Comparison of ENCODE assay signal across 12 cellular contexts in the genomic region with DNA sequence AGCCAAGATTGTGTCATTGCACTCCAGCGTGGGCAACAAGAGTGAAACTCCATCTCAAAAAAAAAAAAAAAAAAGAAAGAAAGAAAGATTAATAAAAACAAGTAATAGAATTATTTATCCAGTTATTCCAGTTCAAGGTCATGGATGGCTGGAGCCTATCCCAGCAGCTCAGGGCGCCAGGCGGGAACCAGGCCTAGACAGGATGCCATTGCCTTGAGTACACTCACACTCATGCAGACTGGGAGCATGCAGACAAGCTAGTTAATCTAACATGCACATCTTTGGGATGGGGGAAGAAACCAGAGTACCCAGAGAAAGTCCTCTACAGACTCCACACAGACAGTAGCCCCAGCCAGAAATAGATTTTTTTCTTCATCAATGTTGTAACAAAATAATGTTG. TPM values are rescaled to one million over a fixed set of nuclear protein-coding genes. Genes with fewer than 3 reads are reported as not detected.
DNase-seq lines count a peak whose midpoint lies in the region; ATAC-seq and TF ChIP-seq lines count a peak whose summit lies in the region.
"Had no signal": no experiment of that assay in that cellular context is flagged by ENCODE, and none has a peak within 500 bp of the region (broad histone marks: within the 10 kb centered on the region; RNA-seq: fewer than 3 reads in every experiment).

No MANE protein-coding gene starts in this region.

- H3K27me3 Mint-ChIP-seq in nephron (ENCODE audit: low read depth) = no peaks in the 10 kb centered on the region
- no peaks in the 10 kb centered on the region for H3K27me3 Mint-ChIP-seq in activated CD4-positive, alpha-beta memory T cell treated with anti-CD3 and anti-CD28 coated beads for 36 hours
- H3K27me3 Mint-ChIP-seq: activated naive CD8-positive, alpha-beta T cell treated with anti-CD3 and anti-CD28 coated beads for 36 hours had no signal

- no peaks in the 10 kb centered on the region for H3K36me3 ChIP-seq in left ventricle myocardium inferior

- H3K27me3 ChIP-seq in left ventricle myocardium inferior (ENCODE audit: low read depth) = no peaks in the 10 kb centered on the region

- DNase-seq in left ventricle myocardium inferior (no peak), Right ventricle myocardium superior (no peak), ureter (ENCODE audit: low spot score) (no peak)
- DNase-seq in activated CD4-positive, alpha-beta memory T cell treated with anti-CD3 and anti-CD28 coated beads for 36 hours = no peak
- DNase-seq: activated naive CD8-positive, alpha-beta T cell treated with anti-CD3 and anti-CD28 coated beads for 36 hours; NCI-H345 had no signal

- no peak for ATAC-seq in Right ventricle myocardium superior (ENCODE audit: poor library complexity)
- peak; percentile 87 for ATAC-seq in esophagus mucosa
- no peak for ATAC-seq in GM21447 (IDR thresholded peaks at IDR 0.05; ENCODE audit: unreplicated experiment)
- ATAC-seq in HG03457 (IDR thresholded peaks at IDR 0.05; ENCODE audit: unreplicated experiment) = no peak

- no peak overlapping the region for H3K4me3 ChIP-seq in left ventricle myocardium inferior

- CTCF ChIA-PET in activated CD4-positive, alpha-beta memory T cell treated with anti-CD3 and anti-CD28 coated beads for 36 hours (lab: Charles Lee) = interaction anchor here (1.2 to 3.5 kb wide), 2 partner anchors 7 to 31 kb away, joined by 4 to 14 read pairs; no protein-coding TSS in a partner anchor

- peaks cover 40% of the 10 kb centered on the region for H3K4me1 Mint-ChIP-seq in nephron
- H3K4me1 Mint-ChIP-seq in activated CD4-positive, alpha-beta memory T cell treated with anti-CD3 and anti-CD28 coated beads for 36 hours (ENCODE audit: low read depth) = peaks cover under 1% of the 10 kb centered on the region

- peak overlapping the region; percentile 78 to 85 (median 82) for H3K27ac Mint-ChIP-seq in nephron
- no peak overlapping the region for H3K27ac Mint-ChIP-seq in activated CD4-positive, alpha-beta memory T cell treated with anti-CD3 and anti-CD28 coated beads for 36 hours
- H3K27ac Mint-ChIP-seq: activated naive CD8-positive, alpha-beta T cell treated with anti-CD3 and anti-CD28 coated beads for 36 hours had no signal

- no peaks in the 10 kb centered on the region for H3K9me3 Mint-ChIP-seq in nephron
- H3K9me3 Mint-ChIP-seq in activated CD4-positive, alpha-beta memory T cell treated with anti-CD3 and anti-CD28 coated beads for 36 hours = no peaks in the 10 kb centered on the region
- H3K9me3 Mint-ChIP-seq: activated naive CD8-positive, alpha-beta T cell treated with anti-CD3 and anti-CD28 coated beads for 36 hours had no signal

- peaks cover 49% of the 10 kb centered on the region for H3K4me1 ChIP-seq in left ventricle myocardium inferior

- H3K4me3 Mint-ChIP-seq in nephron = peak overlapping the region in 2 of 3 experiments; percentile 20 to 37
- no peak overlapping the region for H3K4me3 Mint-ChIP-seq in activated CD4-positive, alpha-beta memory T cell treated with anti-CD3 and anti-CD28 coated beads for 36 hours
- H3K4me3 Mint-ChIP-seq: activated naive CD8-positive, alpha-beta T cell treated with anti-CD3 and anti-CD28 coated beads for 36 hours had no signal

- no peak for TF ChIP-seq CTCF in left ventricle myocardium inferior (IDR thresholded peaks at IDR 0.05; ENCODE audit: borderline replicate concordance)
- TF ChIP-seq CTCF in nephron (IDR thresholded peaks at IDR 0.05; ENCODE audit: unreplicated experiment in 3 of 3) = no peak

- H3K36me3 Mint-ChIP-seq in nephron (ENCODE audit: low read depth) = no peaks in the 10 kb centered on the region
- H3K36me3 Mint-ChIP-seq in activated CD4-positive, alpha-beta memory T cell treated with anti-CD3 and anti-CD28 coated beads for 36 hours = peaks cover under 1% of the 10 kb centered on the region
- H3K36me3 Mint-ChIP-seq: activated naive CD8-positive, alpha-beta T cell treated with anti-CD3 and anti-CD28 coated beads for 36 hours had no signal

- POLR2A ChIA-PET in activated CD4-positive, alpha-beta memory T cell treated with anti-CD3 and anti-CD28 coated beads for 36 hours (lab: Charles Lee) = no interaction called here

- intact Hi-C loops in left ventricle myocardium inferior (cut with micrococcal nuclease) = no loop called here
- intact Hi-C loops in Right ventricle myocardium superior (cut with DNase I) = no loop called here
- intact Hi-C loops in activated CD4-positive, alpha-beta memory T cell treated with anti-CD3 and anti-CD28 coated beads for 36 hours (cut with micrococcal nuclease) = no loop called here

- H3K27ac ChIP-seq in left ventricle myocardium inferior (replicated peaks) = peak overlapping the region; percentile 96

- no peaks in the 10 kb centered on the region for H3K9me3 ChIP-seq in left ventricle myocardium inferior (replicated peaks)

RNA-seq across cellular contexts. Expression of a gene that starts 17.9 kb away (rescaled TPM):
- total RNA-seq in left ventricle myocardium inferior = 2.8 TPM
- total RNA-seq in Right ventricle myocardium superior = 3.3 TPM
- total RNA-seq in esophagus mucosa = 9.6 TPM
- total RNA-seq in activated CD4-positive, alpha-beta memory T cell treated with anti-CD3 and anti-CD28 coated beads for 36 hours = 10 to 100 TPM; 42.4 to 45.5 TPM
- 11.5 TPM for total RNA-seq in ureter

RNA-seq across cellular contexts. Expression of a gene that starts 20.5 kb away (rescaled TPM):
- total RNA-seq in left ventricle myocardium inferior = not detected
- total RNA-seq in Right ventricle myocardium superior = 0.13 TPM
- 5.0 TPM for total RNA-seq in esophagus mucosa
- total RNA-seq in activated CD4-positive, alpha-beta memory T cell treated with anti-CD3 and anti-CD28 coated beads for 36 hours = not detected
- total RNA-seq in ureter = not detected
- total RNA-seq: activated naive CD8-positive, alpha-beta T cell treated with anti-CD3 and anti-CD28 coated beads for 36 hours; mononuclear cell; pulmonary artery endothelial cell had no signal

RNA-seq across cellular contexts. Expression of a gene that starts 27.1 kb away (rescaled TPM):
- total RNA-seq in left ventricle myocardium inferior = 135 TPM
- 95.4 TPM for total RNA-seq in Right ventricle myocardium superior
- 59.1 TPM for total RNA-seq in esophagus mucosa
- total RNA-seq in activated CD4-positive, alpha-beta memory T cell treated with anti-CD3 and anti-CD28 coated beads for 36 hours = under 1 TPM; 0.48 to 0.65 TPM
- 7.7 TPM for total RNA-seq in ureter

RNA-seq across cellular contexts. Expression of a gene that starts 36.0 kb away (rescaled TPM):
- total RNA-seq in left ventricle myocardium inferior = 127 TPM
- total RNA-seq in Right ventricle myocardium superior = 103 TPM
- 125 TPM for total RNA-seq in esophagus mucosa
- total RNA-seq in activated CD4-positive, alpha-beta memory T cell treated with anti-CD3 and anti-CD28 coated beads for 36 hours = 100 to 1,000 TPM; 195 to 204 TPM
- 71.8 TPM for total RNA-seq in ureter

RNA-seq across cellular contexts. Expression of a gene that starts 37.1 kb away (rescaled TPM):
- total RNA-seq in left ventricle myocardium inferior (88.5 TPM), Right ventricle myocardium superior (114 TPM), esophagus mucosa (151 TPM), ureter (56.3 TPM)
- total RNA-seq in activated CD4-positive, alpha-beta memory T cell treated with anti-CD3 and anti-CD28 coated beads for 36 hours = 10 to 100 TPM; 32.5 to 32.7 TPM
